Comparison of ENCODE assay signal across 14 cellular contexts in the genomic region with DNA sequence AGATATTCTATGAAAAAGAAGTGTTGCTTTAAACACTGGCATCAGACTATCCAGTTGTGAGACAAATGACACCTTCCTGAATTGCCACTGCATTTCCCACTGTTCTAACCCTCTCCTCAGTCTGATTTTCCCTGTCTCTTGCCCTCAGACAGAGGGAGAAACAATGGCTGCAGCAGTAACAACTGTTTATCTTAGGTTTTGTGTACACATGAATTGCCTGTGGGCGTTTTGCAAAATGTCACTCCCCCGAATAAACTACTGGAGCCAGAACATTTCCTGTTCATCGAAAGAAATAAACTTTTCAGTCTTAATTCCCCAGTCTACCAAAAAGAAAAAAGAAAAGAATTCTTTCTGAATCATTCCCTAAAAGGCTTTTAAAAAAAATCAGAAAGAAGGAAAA.
DNase-seq lines count a peak whose midpoint lies in the region; ATAC-seq, FAIRE-seq and TF ChIP-seq lines count a peak whose summit lies in the region.
"Had no signal": no experiment of that assay in that cellular context is flagged by ENCODE, and none has a peak within 500 bp of the region (broad histone marks: within the 10 kb centered on the region; RNA-seq: fewer than 3 reads in every experiment).

No MANE protein-coding gene starts in this region.

- no peaks in the 10 kb centered on the region for H3K9me1 ChIP-seq in endothelial cell of umbilical vein (replicated peaks; ENCODE audit: control insufficient read depth, extremely low read depth, insufficient read depth, low read length)

- CTCF ChIA-PET in endothelial cell of umbilical vein (lab: Charles Lee) = no interaction called here

- no peaks in the 10 kb centered on the region for H3K36me3 ChIP-seq in endothelial cell of umbilical vein (ENCODE audit: control insufficient read depth in 2 of 2, extremely low read depth in 1 of 2, insufficient read depth in 2 of 2, low read length in 2 of 2)
- H3K36me3 ChIP-seq: neutrophil had no signal

- no peak overlapping the region for H3K4me3 ChIP-seq in endothelial cell of umbilical vein (replicated peaks in 1 of 3; ENCODE audit: insufficient read depth in 1 of 3, low read depth in 1 of 3, low read length in 3 of 3)

- no peak overlapping the region for H2AFZ ChIP-seq in endothelial cell of umbilical vein (ENCODE audit: low read depth, low read length)

- peak overlapping the region; percentile 85 for H3K27ac Mint-ChIP-seq in osteocyte (ENCODE audit: unreplicated experiment)

- intact Hi-C loops in endothelial cell of umbilical vein (cut with micrococcal nuclease) = loop anchor here (5.0 kb wide), 1 partner anchor 154 kb away; the partner anchor contains the start of gene MAGI1

- peaks cover 15% of the 10 kb centered on the region for H3K4me1 ChIP-seq in endothelial cell of umbilical vein (ENCODE audit: control insufficient read depth, extremely low read depth, insufficient read depth, low read length)

- FAIRE-seq in endothelial cell of umbilical vein (lab: Jason Lieb, UNC) (peak; percentile 58), D721Med (lab: Jason Lieb, UNC) (no peak)

- H3K27me3 Mint-ChIP-seq in osteocyte (ENCODE audit: unreplicated experiment) = no peaks in the 10 kb centered on the region

- no peaks in the 10 kb centered on the region for H3K9me3 Mint-ChIP-seq in osteocyte (ENCODE audit: unreplicated experiment)

- H3K36me3 Mint-ChIP-seq in osteocyte (ENCODE audit: unreplicated experiment) = no peaks in the 10 kb centered on the region

- POLR2A ChIA-PET in endothelial cell of umbilical vein (lab: Charles Lee) = no interaction called here

- DNase-seq in ELF-1 (ENCODE audit: low read depth, low spot score) = peak; percentile 33
- DNase-seq in NCI-H526 treated with DMSO at 0.1 percent for 48 hours (lab: John Stamatoyannopoulos, UW) = peak; percentile 33
- peak; percentile 68 for DNase-seq in endothelial cell of umbilical vein (ENCODE audit: low read depth, low spot score)
- no peak for DNase-seq in osteocyte (ENCODE audit: extremely low spot score, unreplicated experiment)
- DNase-seq in substantia nigra (lab: John Stamatoyannopoulos, UW) = no peak
- DNase-seq in D721Med (ENCODE audit: insufficient read length, low spot score) = no peak
- no peak for DNase-seq in ecto neural progenitor cell (ENCODE audit: low spot score)
- DNase-seq: activated T-cell treated with anti-CD3 and anti-CD28 coated beads for 4 hours, H7, hippocampal formation, NCI-H1694 treated with DMSO at 0.1 percent for 48 hours, T-helper 1 cell had no signal

- no peaks in the 10 kb centered on the region for H3K27me3 ChIP-seq in endothelial cell of umbilical vein (ENCODE audit: control insufficient read depth in 2 of 2, insufficient read depth in 2 of 2, low read length in 2 of 2)
- H3K27me3 ChIP-seq: neutrophil had no signal

- no peak for ATAC-seq in GM19452 (IDR thresholded peaks at IDR 0.05; ENCODE audit: unreplicated experiment)

- TF ChIP-seq POLR2A in endothelial cell of umbilical vein (IDR thresholded peaks at IDR 0.05; ENCODE audit: low read depth, low read length) = no peak

- H3K9me3 ChIP-seq in endothelial cell of umbilical vein (replicated peaks; ENCODE audit: control insufficient read depth, insufficient read depth, low read length) = no peaks in the 10 kb centered on the region
- H3K9me3 ChIP-seq: neutrophil had no signal

- no peak for TF ChIP-seq CTCF in endothelial cell of umbilical vein (IDR thresholded peaks at IDR 0.05; ENCODE audit: extremely low read depth in 1 of 2, insufficient read depth in 1 of 2, low read depth in 1 of 2, low read length in 2 of 2)
- no peak for TF ChIP-seq CTCF in osteocyte (IDR thresholded peaks at IDR 0.05)
- TF ChIP-seq CTCF in D721Med (IDR thresholded peaks at IDR 0.05; ENCODE audit: insufficient read depth, missing control alignments) = no peak

- no peaks in the 10 kb centered on the region for H3K79me2 ChIP-seq in endothelial cell of umbilical vein (ENCODE audit: control insufficient read depth, insufficient read depth, low read length)

- no peak overlapping the region for H3K27ac ChIP-seq in endothelial cell of umbilical vein (ENCODE audit: insufficient read depth, low read depth, low read length)
- no peak overlapping the region for H3K27ac ChIP-seq in substantia nigra (ENCODE audit: low read depth, low read length, poor library complexity, severe bottlenecking)
- H3K27ac ChIP-seq: neutrophil had no signal

- dilution Hi-C loops in endothelial cell of umbilical vein (cut with MboI; ENCODE audit: extremely low pct_ligation_motif_present, low sequenced_read_pairs) = no loop called here

- peak overlapping the region; percentile 63 for H3K4me3 Mint-ChIP-seq in osteocyte (ENCODE audit: unreplicated experiment)

- H4K20me1 ChIP-seq in endothelial cell of umbilical vein (replicated peaks; ENCODE audit: control insufficient read depth, extremely low read depth, insufficient read depth, low read length) = peaks cover 9% of the 10 kb centered on the region

- H3K4me2 ChIP-seq in endothelial cell of umbilical vein (ENCODE audit: insufficient read depth, low read length) = no peak overlapping the region

- H3K9ac ChIP-seq in endothelial cell of umbilical vein (replicated peaks; ENCODE audit: extremely low read depth, insufficient read depth, low read length) = no peak overlapping the region

- H3K4me1 Mint-ChIP-seq in osteocyte (ENCODE audit: unreplicated experiment) = peaks cover 29% of the 10 kb centered on the region

- no TSS peak for BruUV-seq in endothelial cell of umbilical vein (replicated peaks; lab: Mats Ljungman, UMichigan)

TF ChIP-seq in endothelial cell of umbilical vein, 7 proteins besides CTCF, POLR2A, EP300 and RAD21:
- TF ChIP-seq, protein P1, sequence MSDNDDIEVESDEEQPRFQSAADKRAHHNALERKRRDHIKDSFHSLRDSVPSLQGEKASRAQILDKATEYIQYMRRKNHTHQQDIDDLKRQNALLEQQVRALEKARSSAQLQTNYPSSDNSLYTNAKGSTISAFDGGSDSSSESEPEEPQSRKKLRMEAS (IDR thresholded peaks at IDR 0.05; ENCODE audit: insufficient read depth, insufficient read length) = no peak
- TF ChIP-seq GATA2 (IDR thresholded peaks at IDR 0.05; ENCODE audit: insufficient read depth, insufficient read length, low read depth, low read length) (no peak), EZH2 (IDR thresholded peaks at IDR 0.05; ENCODE audit: borderline replicate concordance, low read depth, low read length, severe bottlenecking) (no peak), MYC (IDR thresholded peaks at IDR 0.05; ENCODE audit: low read depth, low read length) (no peak), JUN (IDR thresholded peaks at IDR 0.05; ENCODE audit: borderline replicate concordance, insufficient read depth, insufficient read length, low read depth) (no peak), FOS (IDR thresholded peaks at IDR 0.05; ENCODE audit: borderline replicate concordance, insufficient read depth, low read length) (no peak), POLR2AphosphoS5 (IDR thresholded peaks at IDR 0.05; ENCODE audit: insufficient read depth, low read depth, low read length) (no peak)

Comparison
In these comparisons a context has a peak if more than half of its experiments do, and no peak if none do; other contexts are left out.
1. DNase-seq: peak in ELF-1 (single experiment), NCI-H526 treated with DMSO at 0.1 percent for 48 hours (single experiment) and endothelial cell of umbilical vein (single experiment); none in osteocyte (single experiment), substantia nigra (0 of 49), D721Med (single experiment) and ecto neural progenitor cell (single experiment).